9 cellular contexts compared by ENCODE assay signal in genomic region chr1:21260405-21261129, GRCh38. TPM values are rescaled to one million over a fixed set of nuclear protein-coding genes. Genes with fewer than 3 reads are reported as not detected.
DNase-seq lines count a peak whose midpoint lies in the region; ATAC-seq and TF ChIP-seq lines count a peak whose summit lies in the region.
"Had no signal": no experiment of that assay in that cellular context is flagged by ENCODE, and none has a peak within 500 bp of the region (broad histone marks: within the 10 kb centered on the region; RNA-seq: fewer than 3 reads in every experiment).

No MANE protein-coding gene starts in this region.

- H3K9me3 Mint-ChIP-seq in naive B cell, result no peaks in the 10 kb centered on the region

- H3K4me3 ChIP-seq in heart left ventricle, result no peak overlapping the region
- H3K4me3 ChIP-seq in uterus, result no peak overlapping the region
- no peak overlapping the region for H3K4me3 ChIP-seq in BE2C (ENCODE audit: low read depth, low read length)

- TF ChIP-seq CTCF in heart left ventricle (IDR thresholded peaks at IDR 0.05) (no peak), uterus (IDR thresholded peaks at IDR 0.05) (no peak), BE2C (IDR thresholded peaks at IDR 0.05; ENCODE audit: low read depth, low read length) (no peak)

- DNase-seq in heart left ventricle, result peak in 1 of 5 donors; percentile 33
- DNase-seq in left ventricle myocardium superior, result no peak
- DNase-seq in astrocyte of the hippocampus (ENCODE audit: low read depth, low spot score), result peak; percentile 46
- no peak for DNase-seq in naive B cell
- DNase-seq in uterus, result no peak
- DNase-seq in BE2C, result no peak
- DNase-seq in T1000 (lab: John Stamatoyannopoulos, UW), result no peak
- DNase-seq: NCI-H1417 had no signal

- H3K27me3 ChIP-seq in heart left ventricle (no peaks in the 10 kb centered on the region), uterus (no peaks in the 10 kb centered on the region), BE2C (no peaks in the 10 kb centered on the region)

- H3K9me3 ChIP-seq in heart left ventricle (no peaks in the 10 kb centered on the region), uterus (no peaks in the 10 kb centered on the region), BE2C (no peaks in the 10 kb centered on the region)

- H3K27ac Mint-ChIP-seq in naive B cell, result peak overlapping the region in 4 of 6 donors; percentile 36 to 97 (median 62)

- intact Hi-C loops in heart left ventricle (cut with DNase I) (loop anchor here in 2 of 10 donors (5.0 kb wide), 2 partner anchors 82 to 87 kb away; no protein-coding TSS in a partner anchor), left ventricle myocardium superior (cut with micrococcal nuclease) (no loop called here), uterus (cut with DNase I; ENCODE audit: low total_unique reads) (loop anchor here (5.0 kb wide), 1 partner anchor 82 kb away; no protein-coding TSS in a partner anchor)

- TF ChIP-seq POLR2A in heart left ventricle (IDR thresholded peaks at IDR 0.05), result no peak
- no peak for TF ChIP-seq POLR2A in uterus (IDR thresholded peaks at IDR 0.05)

- no peak overlapping the region for H3K4me3 Mint-ChIP-seq in naive B cell

- WGBS in heart left ventricle, 4 donors, result 72 to 77% (median 74%) methylated on average over 22 of the region's 22 CpGs

- no peak for ATAC-seq in heart left ventricle
- no peak for ATAC-seq in left ventricle myocardium superior
- no peak for ATAC-seq in naive B cell (ENCODE audit: low read depth in 2 of 2)
- ATAC-seq in HG02588 (IDR thresholded peaks at IDR 0.05; ENCODE audit: unreplicated experiment), result no peak

- peaks cover 11 to 29% (median 26%) of the 10 kb centered on the region in 3 donors for H3K4me1 Mint-ChIP-seq in naive B cell

- H3K4me1 ChIP-seq in heart left ventricle, result peaks cover 17 to 60% (median 47%) of the 10 kb centered on the region in 12 donors
- peaks cover 0 to 30% of the 10 kb centered on the region in 2 donors for H3K4me1 ChIP-seq in uterus
- peaks cover 10% of the 10 kb centered on the region for H3K4me1 ChIP-seq in BE2C

- H3K36me3 Mint-ChIP-seq in naive B cell, result peaks cover 14 to 22% of the 10 kb centered on the region in 2 donors

- H3K27ac ChIP-seq in heart left ventricle (peak overlapping the region; percentile 85 to 98 (median 94)), uterus (peak overlapping the region; percentile 84 to 88)

- no peaks in the 10 kb centered on the region for H3K27me3 Mint-ChIP-seq in naive B cell

- H3K36me3 ChIP-seq in heart left ventricle, result peaks cover 0 to 58% (median 46%) of the 10 kb centered on the region in 9 donors
- H3K36me3 ChIP-seq in uterus, result no peaks in the 10 kb centered on the region
- H3K36me3 ChIP-seq in BE2C, result no peaks in the 10 kb centered on the region

RNA-seq across cellular contexts. Expression of gene ECE1, which starts 29.7 kb away (rescaled TPM):
- total RNA-seq in heart left ventricle (100 to 1,000 TPM in 1 of 9 donors, 10 to 100 TPM in 8; 37.3 to 140 (median 59.4) TPM), left ventricle myocardium superior (43.3 TPM), uterus (100 to 1,000 TPM in 1 of 4 donors, 10 to 100 TPM in 3; 45.6 to 175 (median 59.1) TPM)
- polyA plus RNA-seq in heart left ventricle (10 to 100 TPM; 38.4 to 61.3 TPM), naive B cell (ENCODE audit: low read depth in 6 of 6) (10 to 100 TPM in 5 of 6 donors, 1 to 10 TPM in 1; 6.9 to 44.5 (median 20.8) TPM)
- 52.5 TPM for polyA plus RNA-seq in BE2C (2012; ENCODE audit: insufficient read depth, insufficient read length, low read depth)
